In genomic region chr18:80140455-80140985, GRCh38 we compare ENCODE assay signal across 15 cellular contexts. TPM values are rescaled to one million over a fixed set of nuclear protein-coding genes. Genes with fewer than 3 reads are reported as not detected.
DNase-seq lines count a peak whose midpoint lies in the region; ATAC-seq, FAIRE-seq and TF ChIP-seq lines count a peak whose summit lies in the region.
"Had no signal": no experiment of that assay in that cellular context is flagged by ENCODE, and none has a peak within 500 bp of the region (broad histone marks: within the 10 kb centered on the region; RNA-seq: fewer than 3 reads in every experiment).

No MANE protein-coding gene starts in this region.

- no peak for TF ChIP-seq CTCF in nephron progenitor cell (IDR thresholded peaks at IDR 0.05)
- TF ChIP-seq CTCF in D721Med (IDR thresholded peaks at IDR 0.05; ENCODE audit: insufficient read depth, missing control alignments), result no peak
- TF ChIP-seq CTCF in GM23338 (conservative IDR thresholded peaks at IDR 0.05; ENCODE audit: low read depth in 2 of 2), result no peak

- no peak for FAIRE-seq in small intestine (lab: Jason Lieb, UNC)
- FAIRE-seq in D721Med (lab: Jason Lieb, UNC), result no peak

- WGBS in small intestine, 3 donors, result 84 to 91% (median 85%) methylated on average over 5 of the region's 5 CpGs

- no peaks in the 10 kb centered on the region for H3K4me1 ChIP-seq in small intestine (ENCODE audit: control insufficient read depth in 2 of 2, insufficient read depth in 1 of 2, low read depth in 1 of 2, low read length in 1 of 2)
- no peaks in the 10 kb centered on the region for H3K4me1 ChIP-seq in GM23338 (ENCODE audit: insufficient read depth)
- H3K4me1 ChIP-seq: Caco-2 had no signal

- POLR2A ChIA-PET in activated naive CD8-positive, alpha-beta T cell treated with anti-CD3 and anti-CD28 coated beads, Interleukin-2, amount 10 ng/mL, durations not matched to agents 7 days and 5 days (lab: Charles Lee), result no interaction called here

- H3K4me3 Mint-ChIP-seq in activated naive CD8-positive, alpha-beta T cell treated with anti-CD3 and anti-CD28 coated beads, Interleukin-2, amount 10 ng/mL, durations not matched to agents 7 days and 5 days, result no peak overlapping the region
- H3K4me3 Mint-ChIP-seq in activated naive CD8-positive, alpha-beta T cell treated with anti-CD3 and anti-CD28 coated beads for 36 hours, result no peak overlapping the region
- H3K4me3 Mint-ChIP-seq in activated naive CD8-positive, alpha-beta T cell treated with anti-CD3 and anti-CD28 coated beads, Interleukin-2, amount 50 U/mL, for 24 hours, result no peak overlapping the region
- H3K4me3 Mint-ChIP-seq in nephron progenitor cell (no peak overlapping the region), GM23338 (no peak overlapping the region)
- H3K4me3 Mint-ChIP-seq: CD8-positive, alpha-beta memory T cell had no signal

- no peak for DNase-seq in activated naive CD8-positive, alpha-beta T cell treated with anti-CD3 and anti-CD28 coated beads, Interleukin-2, amount 10 ng/mL, durations not matched to agents 7 days and 5 days
- no peak for DNase-seq in activated naive CD8-positive, alpha-beta T cell treated with anti-CD3 and anti-CD28 coated beads for 36 hours
- DNase-seq in activated naive CD8-positive, alpha-beta T cell treated with anti-CD3 and anti-CD28 coated beads, Interleukin-2, amount 50 U/mL, for 24 hours, result no peak
- DNase-seq in nephron progenitor cell, result no peak
- DNase-seq in small intestine, result no peak
- no peak for DNase-seq in D721Med (ENCODE audit: insufficient read length, low spot score)
- no peak for DNase-seq in GM23338 (ENCODE audit: low spot score)
- DNase-seq: AML-193; Caco-2; CD8-positive, alpha-beta memory T cell; DMS53; GM23248; H7 had no signal

- H3K9me3 ChIP-seq in small intestine (ENCODE audit: control insufficient read depth, low read depth), result no peaks in the 10 kb centered on the region
- H3K9me3 ChIP-seq: BLaER1, Caco-2 had no signal

- peaks cover 27% of the 10 kb centered on the region for H4K20me1 ChIP-seq in GM23338 (replicated peaks; ENCODE audit: insufficient read depth)

- peaks cover 21% of the 10 kb centered on the region for H3K36me3 Mint-ChIP-seq in activated naive CD8-positive, alpha-beta T cell treated with anti-CD3 and anti-CD28 coated beads, Interleukin-2, amount 10 ng/mL, durations not matched to agents 7 days and 5 days
- H3K36me3 Mint-ChIP-seq in activated naive CD8-positive, alpha-beta T cell treated with anti-CD3 and anti-CD28 coated beads for 36 hours, result peaks cover 26% of the 10 kb centered on the region
- peaks cover 37% of the 10 kb centered on the region for H3K36me3 Mint-ChIP-seq in activated naive CD8-positive, alpha-beta T cell treated with anti-CD3 and anti-CD28 coated beads, Interleukin-2, amount 50 U/mL, for 24 hours (ENCODE audit: low read depth)
- H3K36me3 Mint-ChIP-seq in nephron progenitor cell (ENCODE audit: low read depth) (peaks cover 29% of the 10 kb centered on the region), GM23338 (ENCODE audit: low read depth) (peaks cover 50% of the 10 kb centered on the region)

- no peak overlapping the region for H3K4me3 ChIP-seq in small intestine (ENCODE audit: low read depth in 1 of 2, low read length in 2 of 2)
- no peak overlapping the region for H3K4me3 ChIP-seq in GM23338
- H3K4me3 ChIP-seq: BLaER1, GM23248 had no signal

- H3K4me1 Mint-ChIP-seq in activated naive CD8-positive, alpha-beta T cell treated with anti-CD3 and anti-CD28 coated beads, Interleukin-2, amount 10 ng/mL, durations not matched to agents 7 days and 5 days, result no peaks in the 10 kb centered on the region
- no peaks in the 10 kb centered on the region for H3K4me1 Mint-ChIP-seq in activated naive CD8-positive, alpha-beta T cell treated with anti-CD3 and anti-CD28 coated beads for 36 hours
- peaks cover 2% of the 10 kb centered on the region for H3K4me1 Mint-ChIP-seq in activated naive CD8-positive, alpha-beta T cell treated with anti-CD3 and anti-CD28 coated beads, Interleukin-2, amount 50 U/mL, for 24 hours
- H3K4me1 Mint-ChIP-seq in nephron progenitor cell (no peaks in the 10 kb centered on the region), GM23338 (0 out of 3 replicates have a peak, but pooled peaks cover 4% of the 10 kb centered on the region)
- H3K4me1 Mint-ChIP-seq: CD8-positive, alpha-beta memory T cell had no signal

- H3K36me3 ChIP-seq in small intestine (ENCODE audit: control insufficient read depth in 2 of 2, insufficient read depth in 2 of 2, low read length in 2 of 2), result peaks cover 7 to 8% of the 10 kb centered on the region in 2 donors
- peaks cover 11% of the 10 kb centered on the region for H3K36me3 ChIP-seq in GM23338 (ENCODE audit: insufficient read depth)

- H3K27me3 ChIP-seq in small intestine (ENCODE audit: control insufficient read depth in 2 of 2, insufficient read depth in 2 of 2, low read length in 2 of 2) (no peaks in the 10 kb centered on the region), GM23338 (ENCODE audit: insufficient read depth) (no peaks in the 10 kb centered on the region)

- H2AFZ ChIP-seq in GM23338, result no peak overlapping the region
- H2AFZ ChIP-seq: GM23248 had no signal

- H3F3A ChIP-seq in GM23338 (replicated peaks; ENCODE audit: low read depth), result no peaks in the 10 kb centered on the region; the same call in 1 of the 2 replicates

- no peak overlapping the region for H3K27ac ChIP-seq in small intestine (ENCODE audit: low read depth in 1 of 2, low read length in 1 of 2)
- no peak overlapping the region for H3K27ac ChIP-seq in GM23338 (ENCODE audit: low read depth)
- H3K27ac ChIP-seq: 22Rv1, BLaER1, GM23248 had no signal

- no peak overlapping the region for H3K27ac Mint-ChIP-seq in activated naive CD8-positive, alpha-beta T cell treated with anti-CD3 and anti-CD28 coated beads, Interleukin-2, amount 10 ng/mL, durations not matched to agents 7 days and 5 days
- no peak overlapping the region for H3K27ac Mint-ChIP-seq in activated naive CD8-positive, alpha-beta T cell treated with anti-CD3 and anti-CD28 coated beads for 36 hours
- no peak overlapping the region for H3K27ac Mint-ChIP-seq in activated naive CD8-positive, alpha-beta T cell treated with anti-CD3 and anti-CD28 coated beads, Interleukin-2, amount 50 U/mL, for 24 hours
- H3K27ac Mint-ChIP-seq in nephron progenitor cell (peak overlapping the region; percentile 59), GM23338 (no peak overlapping the region)

- H3K9me2 ChIP-seq in GM23338 (ENCODE audit: insufficient read depth), result no peaks in the 10 kb centered on the region

- H3K79me2 ChIP-seq in GM23338 (replicated peaks; ENCODE audit: insufficient read depth), result peaks cover 15% of the 10 kb centered on the region

- H3K27me3 Mint-ChIP-seq in activated naive CD8-positive, alpha-beta T cell treated with anti-CD3 and anti-CD28 coated beads, Interleukin-2, amount 10 ng/mL, durations not matched to agents 7 days and 5 days, result no peaks in the 10 kb centered on the region
- no peaks in the 10 kb centered on the region for H3K27me3 Mint-ChIP-seq in activated naive CD8-positive, alpha-beta T cell treated with anti-CD3 and anti-CD28 coated beads for 36 hours
- H3K27me3 Mint-ChIP-seq in activated naive CD8-positive, alpha-beta T cell treated with anti-CD3 and anti-CD28 coated beads, Interleukin-2, amount 50 U/mL, for 24 hours, result no peaks in the 10 kb centered on the region
- H3K27me3 Mint-ChIP-seq in nephron progenitor cell (ENCODE audit: low read depth, poor library complexity) (no peaks in the 10 kb centered on the region), GM23338 (ENCODE audit: insufficient read depth, low read depth, poor library complexity) (peaks cover 3% of the 10 kb centered on the region)
- H3K27me3 Mint-ChIP-seq: CD8-positive, alpha-beta memory T cell had no signal

- H3K4me2 ChIP-seq in GM23338, result no peak overlapping the region
- H3K4me2 ChIP-seq: BLaER1 had no signal

- peak; percentile 26 for ATAC-seq in activated naive CD8-positive, alpha-beta T cell treated with anti-CD3 and anti-CD28 coated beads, Interleukin-2, amount 10 ng/mL, durations not matched to agents 7 days and 5 days (ENCODE audit: low read depth)
- ATAC-seq in activated naive CD8-positive, alpha-beta T cell treated with anti-CD3 and anti-CD28 coated beads, Interleukin-2, amount 50 U/mL, for 24 hours, result peak; percentile 59
- no peak for ATAC-seq in GM23338

- H3K9me3 Mint-ChIP-seq in activated naive CD8-positive, alpha-beta T cell treated with anti-CD3 and anti-CD28 coated beads, Interleukin-2, amount 10 ng/mL, durations not matched to agents 7 days and 5 days, result no peaks in the 10 kb centered on the region
- no peaks in the 10 kb centered on the region for H3K9me3 Mint-ChIP-seq in activated naive CD8-positive, alpha-beta T cell treated with anti-CD3 and anti-CD28 coated beads for 36 hours
- H3K9me3 Mint-ChIP-seq in activated naive CD8-positive, alpha-beta T cell treated with anti-CD3 and anti-CD28 coated beads, Interleukin-2, amount 50 U/mL, for 24 hours, result no peaks in the 10 kb centered on the region
- no peaks in the 10 kb centered on the region for H3K9me3 Mint-ChIP-seq in nephron progenitor cell
- H3K9me3 Mint-ChIP-seq in GM23338, result no peaks in the 10 kb centered on the region
- H3K9me3 Mint-ChIP-seq: CD8-positive, alpha-beta memory T cell had no signal

TF ChIP-seq in GM23338, 12 proteins besides CTCF, POLR2A, EP300 and RAD21 (continues in another document):
- no peak for TF ChIP-seq POLR2AphosphoS5 (IDR thresholded peaks at IDR 0.05; ENCODE audit: low read depth)
- no peak for TF ChIP-seq CREB1 (CRISPR knock-in tag; IDR thresholded peaks at IDR 0.05; ENCODE audit: low read depth)
- TF ChIP-seq JUNB (IDR thresholded peaks at IDR 0.05; ENCODE audit: unreplicated experiment), result no peak
- TF ChIP-seq EZH2phosphoT487 (IDR thresholded peaks at IDR 0.05; ENCODE audit: unreplicated experiment), result no peak
- TF ChIP-seq ZNF331 (CRISPR knock-in tag; IDR thresholded peaks at IDR 0.05; ENCODE audit: low read depth), result no peak
- TF ChIP-seq EZH2 (IDR thresholded peaks at IDR 0.05; ENCODE audit: low read depth, unreplicated experiment), result no peak

RNA-seq across cellular contexts. Expression of gene ADNP2, which starts 31.5 kb away (rescaled TPM):
- total RNA-seq in activated naive CD8-positive, alpha-beta T cell treated with anti-CD3 and anti-CD28 coated beads, Interleukin-2, amount 10 ng/mL, durations not matched to agents 7 days and 5 days, result 10 to 100 TPM; 23.2 to 24.4 TPM
- total RNA-seq in activated naive CD8-positive, alpha-beta T cell treated with anti-CD3 and anti-CD28 coated beads for 36 hours, result 10 to 100 TPM; 34.7 to 34.8 TPM
- 1 to 10 TPM; 6.5 to 8.5 (median 7.2) TPM for polyA plus RNA-seq in small intestine
- total RNA-seq in GM23338 (2014; rRNA removed; shearing (Covaris generic)), result 53.6 and 66.4 TPM in 2 replicates
- 18.5 and 19.3 TPM in 2 replicates for polyA plus RNA-seq in GM23338 (2016; fragmentation: Nextera tagmentation; extraction: Ambion mirVana)
